Comparison of ENCODE assay signal across 8 cellular contexts in the genomic region with DNA sequence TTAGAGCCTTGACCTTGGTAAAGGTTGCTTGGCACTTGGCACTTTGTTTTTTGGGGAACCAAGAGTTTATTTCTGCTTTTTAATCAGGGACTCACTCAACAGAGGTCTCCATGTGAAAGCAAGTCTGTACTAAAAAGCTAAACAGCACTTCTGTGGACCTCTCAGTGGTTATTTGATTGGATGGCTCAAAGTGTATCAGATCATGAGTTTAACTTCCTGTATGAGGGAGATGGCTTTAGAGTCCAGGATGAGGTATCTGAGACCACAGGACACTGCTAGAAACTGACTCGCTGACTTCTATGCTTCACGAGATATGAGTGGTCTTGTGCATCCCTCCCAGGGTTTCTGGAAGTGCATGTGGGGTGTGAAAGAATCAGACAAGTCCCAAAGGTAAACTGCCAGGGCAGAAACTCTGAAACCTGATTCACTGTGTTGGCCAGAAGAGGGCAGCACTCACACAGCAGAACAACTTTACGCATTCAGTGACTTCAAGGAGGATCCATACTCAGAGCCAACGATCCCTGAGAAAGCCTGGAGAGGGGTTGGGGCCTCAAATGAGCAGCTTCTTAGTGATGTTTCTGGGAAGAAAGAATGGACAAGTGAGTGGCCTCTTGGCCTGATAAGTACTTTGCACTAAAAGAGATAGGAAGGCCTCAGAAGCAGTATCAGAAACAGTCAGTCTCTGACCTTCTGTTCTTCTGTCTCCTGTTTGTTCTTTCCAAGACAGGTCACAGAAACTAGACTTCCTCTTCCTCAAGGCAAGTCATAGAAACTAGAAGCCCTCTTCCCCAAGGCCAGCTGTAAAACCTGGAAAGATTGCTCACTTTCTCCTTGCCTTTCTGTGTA.
DNase-seq lines count a peak whose midpoint lies in the region; ATAC-seq, FAIRE-seq and TF ChIP-seq lines count a peak whose summit lies in the region.

No MANE protein-coding gene starts in this region.

- H3K4me2 ChIP-seq in H1 (ENCODE audit: insufficient read depth in 1 of 2, low read depth in 2 of 2, low read length in 2 of 2) = no peak overlapping the region
- H3K4me2 ChIP-seq in mesendoderm (ENCODE audit: low read length) = no peak overlapping the region

- WGBS in H1 (ENCODE audit: extremely low coverage in 1 of 2, insufficient coverage in 1 of 2, insufficient read length in 1 of 2, insufficient replicate concordance in 2 of 2, low coverage in 1 of 2, low lambda C conversion rate in 2 of 2, missing lambda C conversion rate in 1 of 2), 2 experiments = 22% methylated on average over 4 of the region's 4 CpGs; no CpG with 5 or more reads in 1 of the 2 experiments
- no CpG with 5 or more reads among the region's 4 CpGs for WGBS in mesendoderm (ENCODE audit: extremely low coverage, insufficient coverage, low lambda C conversion rate)

- no peak overlapping the region for H3K23ac ChIP-seq in H1 (ENCODE audit: insufficient read length)
- no peak overlapping the region for H3K23ac ChIP-seq in mesendoderm (ENCODE audit: low read length)

- no peaks in the 10 kb centered on the region for H3K36me3 Mint-ChIP-seq in activated CD8-positive, alpha-beta T cell treated with anti-CD3 and anti-CD28 coated beads, Interleukin-2, amount 10 ng/mL, durations not matched to agents 7 days and 5 days (ENCODE audit: low read depth)

- no peak for TF ChIP-seq POLR2A in H1 (IDR thresholded peaks at IDR 0.05; ENCODE audit: control extremely low read depth in 1 of 2, low read depth in 2 of 2, low read length in 2 of 2)

- peak; percentile 97 for FAIRE-seq in H1 (lab: Jason Lieb, UNC)

- H3K27ac ChIP-seq in H1 (ENCODE audit: low read depth, low read length) = no peak overlapping the region
- no peak overlapping the region for H3K27ac ChIP-seq in mesendoderm (ENCODE audit: low read depth, low read length)

- H3K4me1 Mint-ChIP-seq in activated CD8-positive, alpha-beta T cell treated with anti-CD3 and anti-CD28 coated beads, Interleukin-2, amount 10 ng/mL, durations not matched to agents 7 days and 5 days (ENCODE audit: low read depth) = peaks cover 8% of the 10 kb centered on the region

- H3K18ac ChIP-seq in H1 (ENCODE audit: extremely low read depth, low read length) = no peak overlapping the region
- H3K18ac ChIP-seq in mesendoderm (ENCODE audit: low read length) = no peak overlapping the region

- DNase-seq in activated gamma-delta T cell treated with Interleukin-2 at 50 U/mL for 16 hours (peak; percentile 35), activated gamma-delta T cell (lab: John Stamatoyannopoulos, UW) (no peak), NCI-H460 (ENCODE audit: extremely low read depth, low read depth) (peak; percentile 52), H1 (ENCODE audit: low read depth in 1 of 2, low spot score in 2 of 2) (peak; percentile 33 to 73), mesendoderm (peak; percentile 83)
- peak; percentile 65 for DNase-seq in activated CD8-positive, alpha-beta T cell treated with anti-CD3 and anti-CD28 coated beads, Interleukin-2, amount 10 ng/mL, durations not matched to agents 7 days and 5 days
- DNase-seq in stimulated activated CD8-positive, alpha-beta memory T cell treated with anti-CD3 and anti-CD28 coated beads, Interleukin-4, amount 100 ng/mL, for 24 hours (ENCODE audit: low read depth) = peak; percentile 24

- H3K23me2 ChIP-seq in H1 (ENCODE audit: low read depth, low read length) = no peaks in the 10 kb centered on the region

- peaks cover 0 to 1% (median 0%) of the 10 kb centered on the region in 4 experiments; a peak in 1 of 7 replicates for H3K27me3 ChIP-seq in H1 (replicated peaks in 1 of 4; ENCODE audit: control insufficient read depth in 3 of 4, extremely low read depth in 1 of 4, insufficient read depth in 3 of 4, low read length in 3 of 4)
- no peaks in the 10 kb centered on the region for H3K27me3 ChIP-seq in mesendoderm (ENCODE audit: insufficient read depth, low read length, poor library complexity)

- H2BK5ac ChIP-seq in H1 (ENCODE audit: low read depth, low read length) (no peak overlapping the region), mesendoderm (ENCODE audit: low read length) (no peak overlapping the region)

- H3K4me3 ChIP-seq in H1 (ENCODE audit: extremely low read depth in 1 of 4, insufficient read depth in 2 of 4, low read depth in 3 of 4, low read length in 4 of 4) (no peak overlapping the region), mesendoderm (ENCODE audit: low read length) (no peak overlapping the region)

- no peak overlapping the region for H3K4me3 Mint-ChIP-seq in activated CD8-positive, alpha-beta T cell treated with anti-CD3 and anti-CD28 coated beads, Interleukin-2, amount 10 ng/mL, durations not matched to agents 7 days and 5 days

- no peak overlapping the region for H3K4ac ChIP-seq in H1 (replicated peaks; ENCODE audit: insufficient read length, low read depth, low read length)
- H3K4ac ChIP-seq in mesendoderm (ENCODE audit: low read depth, low read length) = no peak overlapping the region

- H3K79me2 ChIP-seq in H1 (ENCODE audit: control insufficient read depth in 1 of 2, insufficient read depth in 2 of 2, low read length in 2 of 2) (no peaks in the 10 kb centered on the region), mesendoderm (ENCODE audit: control insufficient read depth, insufficient read depth, low read length) (no peaks in the 10 kb centered on the region)

- H2BK12ac ChIP-seq in H1 (ENCODE audit: low read depth, low read length) = no peak overlapping the region

- H2BK15ac ChIP-seq in H1 (ENCODE audit: low read length) (no peak overlapping the region), mesendoderm (replicated peaks; ENCODE audit: low read depth) (no peak overlapping the region)

- CTCF ChIA-PET in activated CD8-positive, alpha-beta T cell treated with anti-CD3 and anti-CD28 coated beads, Interleukin-2, amount 10 ng/mL, durations not matched to agents 7 days and 5 days (lab: Charles Lee) = interaction anchor here (0.7 to 2.6 kb wide), 19 partner anchors 9 to 234 kb away, joined by 3 to 10 read pairs (median 5); no protein-coding TSS in a partner anchor
- CTCF ChIA-PET in H1 (lab: Charles Lee; ENCODE audit: partially characterized antibody) = interaction anchor here (0.6 to 42.8 kb wide), 28 partner anchors 8 to 313 kb away, joined by 3 to 1551 read pairs (median 6); no protein-coding TSS in a partner anchor

- peak; percentile 89 to 91 for TF ChIP-seq RAD21 in H1 (IDR thresholded peaks at IDR 0.05 in 1 of 2, conservative IDR thresholded peaks at IDR 0.05 in 1 of 2; ENCODE audit: low read depth in 2 of 2, low read length in 2 of 2)

- H4K91ac ChIP-seq in H1 (replicated peaks; ENCODE audit: insufficient read length, low read length) = no peak overlapping the region

- no peak overlapping the region for H3K9ac ChIP-seq in H1 (replicated peaks in 1 of 4; ENCODE audit: extremely low read depth in 1 of 4, low read depth in 3 of 4, low read length in 3 of 4)
- H3K9ac ChIP-seq in mesendoderm (ENCODE audit: low read length) = no peak overlapping the region

- no peaks in the 10 kb centered on the region for H3K9me3 Mint-ChIP-seq in activated CD8-positive, alpha-beta T cell treated with anti-CD3 and anti-CD28 coated beads, Interleukin-2, amount 10 ng/mL, durations not matched to agents 7 days and 5 days (ENCODE audit: insufficient read depth)

- H3K27me3 Mint-ChIP-seq in activated CD8-positive, alpha-beta T cell treated with anti-CD3 and anti-CD28 coated beads, Interleukin-2, amount 10 ng/mL, durations not matched to agents 7 days and 5 days (ENCODE audit: low read depth) = peaks cover 12% of the 10 kb centered on the region

- no peaks in the 10 kb centered on the region for H4K20me1 ChIP-seq in H1 (replicated peaks in 1 of 2; ENCODE audit: control insufficient read depth in 1 of 2, insufficient read depth in 2 of 2, low read length in 2 of 2)

- peak; percentile 68 for ATAC-seq in HG02885 (IDR thresholded peaks at IDR 0.05; ENCODE audit: poor library complexity, unreplicated experiment)
- ATAC-seq in activated CD8-positive, alpha-beta T cell treated with anti-CD3 and anti-CD28 coated beads, Interleukin-2, amount 10 ng/mL, durations not matched to agents 7 days and 5 days = peak; percentile 69

- no peak overlapping the region for H2BK20ac ChIP-seq in H1 (ENCODE audit: low read length)

- H3K4me1 ChIP-seq in H1 (replicated peaks in 1 of 4; ENCODE audit: control insufficient read depth in 3 of 4, insufficient read depth in 4 of 4, low read length in 3 of 4) = peaks cover 0 to 4% (median 3%) of the 10 kb centered on the region in 4 experiments; a peak in 2 of 7 replicates
- no peaks in the 10 kb centered on the region for H3K4me1 ChIP-seq in mesendoderm (ENCODE audit: control insufficient read depth, low read depth, low read length)

- H2AK5ac ChIP-seq in H1 (ENCODE audit: low read depth, low read length) = no peak overlapping the region
- H2AK5ac ChIP-seq in mesendoderm (ENCODE audit: low read length) = no peak overlapping the region

- H3K27ac Mint-ChIP-seq in activated CD8-positive, alpha-beta T cell treated with anti-CD3 and anti-CD28 coated beads, Interleukin-2, amount 10 ng/mL, durations not matched to agents 7 days and 5 days = no peak overlapping the region

- no peak for TF ChIP-seq EP300 in H1 (IDR thresholded peaks at IDR 0.05; ENCODE audit: borderline replicate concordance in 1 of 2, low read depth in 2 of 2, low read length in 2 of 2)

- TF ChIP-seq CTCF in H1 (IDR thresholded peaks at IDR 0.05; ENCODE audit: control extremely low read depth in 1 of 3, insufficient read depth in 1 of 3, low read depth in 1 of 3, low read length in 3 of 3) = peak; percentile 61 to 93 (median 92)

- H3K14ac ChIP-seq in H1 (ENCODE audit: insufficient read length) = no peak overlapping the region

- H3K56ac ChIP-seq in H1 (replicated peaks; ENCODE audit: insufficient read length, low read depth, low read length) = no peak overlapping the region
- H3K56ac ChIP-seq in mesendoderm (ENCODE audit: low read length) = no peak overlapping the region

- H4K5ac ChIP-seq in H1 (ENCODE audit: insufficient read length, low read depth, low read length) (no peak overlapping the region), mesendoderm (ENCODE audit: low read length) (no peak overlapping the region)

- POLR2A ChIA-PET in activated CD8-positive, alpha-beta T cell treated with anti-CD3 and anti-CD28 coated beads, Interleukin-2, amount 10 ng/mL, durations not matched to agents 7 days and 5 days (lab: Charles Lee) = no interaction called here
- POLR2A ChIA-PET in H1 (lab: Charles Lee; ENCODE audit: partially characterized antibody) = no interaction called here

- no peak overlapping the region; the same call in 1 of the 2 replicates for H2AFZ ChIP-seq in H1 (ENCODE audit: low read length)

- H3K36me3 ChIP-seq in H1 (ENCODE audit: control insufficient read depth in 2 of 4, insufficient read depth in 4 of 4, low read length in 3 of 4) = no peaks in the 10 kb centered on the region
- no peaks in the 10 kb centered on the region for H3K36me3 ChIP-seq in mesendoderm (ENCODE audit: control insufficient read depth, insufficient read depth, low read length)

- H4K8ac ChIP-seq in H1 (ENCODE audit: extremely low read depth, insufficient read depth, low read length) (no peak overlapping the region), mesendoderm (ENCODE audit: low read depth, low read length) (no peak overlapping the region)

- H2BK120ac ChIP-seq in H1 (replicated peaks; ENCODE audit: low read depth, low read length) (no peak overlapping the region), mesendoderm (ENCODE audit: low read depth, low read length) (no peak overlapping the region)

- H3K9me3 ChIP-seq in H1 (ENCODE audit: insufficient read depth in 2 of 2, low read depth in 1 of 2, low read length in 1 of 2) = no peaks in the 10 kb centered on the region

- no peaks in the 10 kb centered on the region for H3K79me1 ChIP-seq in H1 (ENCODE audit: low read depth, low read length)
- no peaks in the 10 kb centered on the region for H3K79me1 ChIP-seq in mesendoderm (ENCODE audit: low read length)
